Comparison of ENCODE assay signal across 1 cellular context in the genomic region with DNA sequence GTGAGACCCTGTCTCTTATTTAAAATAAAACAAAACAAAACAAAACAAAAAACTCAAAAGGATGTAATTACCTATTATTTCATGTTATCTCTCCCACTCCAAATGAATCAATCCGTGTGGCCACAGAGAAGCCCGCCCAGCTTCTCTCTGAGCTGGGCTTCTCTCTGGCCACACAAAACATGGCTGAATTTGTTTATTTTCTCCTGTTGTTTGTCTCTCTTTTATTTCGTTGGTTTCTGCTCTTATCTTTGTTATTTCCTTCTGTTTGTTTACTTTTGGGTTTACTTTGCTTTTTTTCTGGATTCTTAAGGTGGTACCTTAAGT.
TF ChIP-seq lines count a peak whose summit lies in the region.

No MANE protein-coding gene starts in this region.

TF ChIP-seq in SK-N-SH treated with all-trans-retinoic acid at 6 μM for 48 hours, 23 proteins besides CTCF, POLR2A, EP300 and RAD21 (continued from another document):
- TF ChIP-seq, protein P1, sequence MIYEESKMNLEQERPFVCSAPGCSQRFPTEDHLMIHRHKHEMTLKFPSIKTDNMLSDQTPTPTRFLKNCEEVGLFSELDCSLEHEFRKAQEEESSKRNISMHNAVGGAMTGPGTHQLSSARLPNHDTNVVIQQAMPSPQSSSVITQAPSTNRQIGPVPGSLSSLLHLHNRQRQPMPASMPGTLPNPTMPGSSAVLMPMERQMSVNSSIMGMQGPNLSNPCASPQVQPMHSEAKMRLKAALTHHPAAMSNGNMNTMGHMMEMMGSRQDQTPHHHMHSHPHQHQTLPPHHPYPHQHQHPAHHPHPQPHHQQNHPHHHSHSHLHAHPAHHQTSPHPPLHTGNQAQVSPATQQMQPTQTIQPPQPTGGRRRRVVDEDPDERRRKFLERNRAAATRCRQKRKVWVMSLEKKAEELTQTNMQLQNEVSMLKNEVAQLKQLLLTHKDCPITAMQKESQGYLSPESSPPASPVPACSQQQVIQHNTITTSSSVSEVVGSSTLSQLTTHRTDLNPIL (CRISPR knock-in tag; IDR thresholded peaks at IDR 0.05; ENCODE audit: low read depth) = no peak
